Comparison of ENCODE assay signal across 10 cellular contexts in genomic region chr12:132159555-132160003, GRCh38.
"Had no signal": no experiment of that assay in that cellular context is flagged by ENCODE, and none has a peak within 500 bp of the region (broad histone marks: within the 10 kb centered on the region; RNA-seq: fewer than 3 reads in every experiment).

No MANE protein-coding gene starts in this region.

- H3K4me3 ChIP-seq: body of pancreas, gastroesophageal sphincter, SJCRH30 had no signal

- ATAC-seq: body of pancreas; gastroesophageal sphincter; stimulated activated memory B cell treated with anti-CD40 and anti-IgM and Interleukin-4, amounts not matched to agents 10 μg/mL and 1 μg/mL and 100 μg/mL, for 72 hours had no signal

- H3K27ac ChIP-seq: body of pancreas, gastroesophageal sphincter, SJCRH30 had no signal

- H3K4me1 ChIP-seq: body of pancreas, SJCRH30 had no signal

- H3K27me3 ChIP-seq: body of pancreas, SJCRH30 had no signal

- DNase-seq: activated CD4-positive, alpha-beta memory T cell treated with anti-CD3 and anti-CD28 coated beads for 36 hours; activated CD4-positive, CD25-positive, alpha-beta regulatory T cell treated with anti-CD3 and anti-CD28 coated beads, Interleukin-2, amount 50 U/mL, for 72 hours; activated naive CD4-positive, alpha-beta T cell treated with anti-CD3 and anti-CD28 coated beads for 36 hours; amniotic stem cell; body of pancreas; cerebellar nuclear complex; hippocampal formation; SJCRH30 had no signal

- H3K9me3 ChIP-seq: body of pancreas, gastroesophageal sphincter, SJCRH30 had no signal
